In the genomic region with DNA sequence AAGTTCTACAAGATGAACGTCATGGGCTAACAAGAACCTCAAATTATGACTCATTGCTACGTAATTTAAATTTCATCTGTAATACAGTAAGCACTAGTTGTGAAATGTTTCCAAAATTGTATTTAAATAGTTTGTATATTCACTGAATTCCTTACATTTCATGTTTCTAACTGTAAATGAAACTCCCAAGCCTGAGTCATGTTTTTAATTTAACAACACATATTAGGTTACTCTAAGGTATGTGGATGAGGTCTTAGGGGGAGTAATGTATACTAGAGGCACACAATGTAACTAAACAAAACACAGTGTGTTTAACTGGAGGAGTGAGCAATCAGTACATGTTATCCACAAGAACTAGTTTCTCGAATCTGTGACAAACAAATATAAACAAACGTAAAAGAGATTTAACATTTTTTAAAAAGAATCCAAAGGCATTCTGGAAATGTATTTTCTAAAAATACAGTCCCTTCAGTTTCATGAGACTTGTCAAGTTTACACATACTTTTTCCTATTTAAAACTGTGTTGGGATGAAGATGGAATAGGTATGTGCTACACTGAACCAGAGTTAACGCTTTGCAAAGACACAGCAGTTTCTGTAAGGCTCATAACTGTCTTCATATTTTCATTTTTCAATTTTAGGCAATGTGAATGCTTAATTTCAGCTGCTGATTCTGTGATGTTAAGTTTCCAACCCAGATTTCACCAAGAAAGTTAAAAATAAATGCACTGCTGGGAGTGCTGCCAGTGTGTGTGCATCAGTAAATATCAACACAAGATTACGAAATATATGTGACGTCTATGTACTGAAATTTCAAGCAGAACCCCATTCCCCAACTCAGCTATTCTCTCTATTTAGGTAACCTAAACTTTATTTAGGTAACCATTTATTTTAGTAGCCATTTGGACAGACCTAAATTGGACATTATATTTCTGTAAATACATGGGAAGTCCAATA, we compare ENCODE assay signal across 10 cellular contexts. TPM values are rescaled to one million over a fixed set of nuclear protein-coding genes. Genes with fewer than 3 reads are reported as not detected.
DNase-seq lines count a peak whose midpoint lies in the region; ATAC-seq and FAIRE-seq lines count a peak whose summit lies in the region.
"Had no signal": no experiment of that assay in that cellular context is flagged by ENCODE, and none has a peak within 500 bp of the region (broad histone marks: within the 10 kb centered on the region; RNA-seq: fewer than 3 reads in every experiment).

No MANE protein-coding gene starts in this region.

- POLR2A ChIA-PET in activated CD4-positive, alpha-beta T cell treated with anti-CD3 and anti-CD28 coated beads, Interleukin-2, amount 10 ng/mL, durations not matched to agents 7 days and 5 days (lab: Charles Lee): no interaction called here

- no peak overlapping the region for H3K4me3 Mint-ChIP-seq in activated CD4-positive, alpha-beta T cell treated with anti-CD3 and anti-CD28 coated beads, Interleukin-2, amount 10 ng/mL, durations not matched to agents 7 days and 5 days
- H3K4me3 Mint-ChIP-seq: activated naive CD4-positive, alpha-beta T cell treated with anti-CD3 and anti-CD28 coated beads, Interleukin-2, amount 10 ng/mL, durations not matched to agents 7 days and 5 days had no signal

- ATAC-seq in Right ventricle myocardium inferior: peak; percentile 72

- DNase-seq in Right ventricle myocardium inferior (ENCODE audit: missing footprints): no peak
- no peak for DNase-seq in cardiac septum (ENCODE audit: low spot score)
- peak; percentile 58 for DNase-seq in mucosa of gallbladder (ENCODE audit: low spot score)
- DNase-seq in SIG-M5 treated with dmso at 0.1 percent for 504 hours (lab: John Stamatoyannopoulos, UW; ENCODE audit: unreplicated experiment): no peak
- no peak for DNase-seq in NCI-H1930 (lab: John Stamatoyannopoulos, UW)
- DNase-seq in activated CD4-positive, alpha-beta T cell treated with anti-CD3 and anti-CD28 coated beads, Interleukin-2, amount 10 ng/mL, durations not matched to agents 7 days and 5 days: no peak
- no peak for DNase-seq in kidney tubule cell (ENCODE audit: low spot score)
- DNase-seq: activated naive CD4-positive, alpha-beta T cell treated with anti-CD3 and anti-CD28 coated beads, Interleukin-2, amount 10 ng/mL, durations not matched to agents 7 days and 5 days had no signal

- no peaks in the 10 kb centered on the region for H3K9me3 Mint-ChIP-seq in activated CD4-positive, alpha-beta T cell treated with anti-CD3 and anti-CD28 coated beads, Interleukin-2, amount 10 ng/mL, durations not matched to agents 7 days and 5 days
- H3K9me3 Mint-ChIP-seq: activated naive CD4-positive, alpha-beta T cell treated with anti-CD3 and anti-CD28 coated beads, Interleukin-2, amount 10 ng/mL, durations not matched to agents 7 days and 5 days had no signal

- H3K27me3 Mint-ChIP-seq in activated CD4-positive, alpha-beta T cell treated with anti-CD3 and anti-CD28 coated beads, Interleukin-2, amount 10 ng/mL, durations not matched to agents 7 days and 5 days: no peaks in the 10 kb centered on the region
- H3K27me3 Mint-ChIP-seq: activated naive CD4-positive, alpha-beta T cell treated with anti-CD3 and anti-CD28 coated beads, Interleukin-2, amount 10 ng/mL, durations not matched to agents 7 days and 5 days had no signal

- peaks cover 22% of the 10 kb centered on the region for H3K4me1 Mint-ChIP-seq in activated CD4-positive, alpha-beta T cell treated with anti-CD3 and anti-CD28 coated beads, Interleukin-2, amount 10 ng/mL, durations not matched to agents 7 days and 5 days

- CTCF ChIA-PET in activated CD4-positive, alpha-beta T cell treated with anti-CD3 and anti-CD28 coated beads, Interleukin-2, amount 10 ng/mL, durations not matched to agents 7 days and 5 days (lab: Charles Lee): no interaction called here

- intact Hi-C loops in Right ventricle myocardium inferior (cut with DNase I): no loop called here
- intact Hi-C loops in cardiac septum (cut with DNase I): no loop called here

- peaks cover 34% of the 10 kb centered on the region for H3K36me3 Mint-ChIP-seq in activated CD4-positive, alpha-beta T cell treated with anti-CD3 and anti-CD28 coated beads, Interleukin-2, amount 10 ng/mL, durations not matched to agents 7 days and 5 days (ENCODE audit: low read depth)

- no peak overlapping the region for H3K27ac Mint-ChIP-seq in activated CD4-positive, alpha-beta T cell treated with anti-CD3 and anti-CD28 coated beads, Interleukin-2, amount 10 ng/mL, durations not matched to agents 7 days and 5 days

- FAIRE-seq in colon (lab: Jason Lieb, UNC): peak; percentile 60
- FAIRE-seq: H1 had no signal

RNA-seq across cellular contexts. Expression of gene PITPNB, which starts 52.6 kb away (rescaled TPM):
- total RNA-seq in Right ventricle myocardium inferior: 43.7 TPM
- total RNA-seq in cardiac septum: 69.2 TPM
- 80.9 TPM for total RNA-seq in mucosa of gallbladder
- total RNA-seq in activated CD4-positive, alpha-beta T cell treated with anti-CD3 and anti-CD28 coated beads, Interleukin-2, amount 10 ng/mL, durations not matched to agents 7 days and 5 days: 10 to 100 TPM; 83.2 to 93.2 TPM
